1 cellular context compared by ENCODE assay signal in genomic region chr10:101780187-101780817, GRCh38.
TF ChIP-seq lines count a peak whose summit lies in the region.

No MANE protein-coding gene starts in this region.

TF ChIP-seq in GM23338, 12 proteins besides CTCF, POLR2A, EP300 and RAD21 (continued from another document):
- no peak for TF ChIP-seq ZNF462 (CRISPR knock-in tag; IDR thresholded peaks at IDR 0.05)
- no peak for TF ChIP-seq ETS1 (IDR thresholded peaks at IDR 0.05)
